In genomic region chr3:123028233-123028828, GRCh38 we compare ENCODE assay signal across 8 cellular contexts. TPM values are rescaled to one million over a fixed set of nuclear protein-coding genes. Genes with fewer than 3 reads are reported as not detected.
DNase-seq lines count a peak whose midpoint lies in the region; ATAC-seq, FAIRE-seq and TF ChIP-seq lines count a peak whose summit lies in the region.

No MANE protein-coding gene starts in this region.

- peak; percentile 35 for TF ChIP-seq CTCF in GM12864 (IDR thresholded peaks at IDR 0.05; ENCODE audit: low read depth, low read length, missing control alignments)
- TF ChIP-seq CTCF in HepG2 (CRISPR knock-in tag; IDR thresholded peaks at IDR 0.05): peak; percentile 62

- peaks cover 42% of the 10 kb centered on the region for H3K27me3 Mint-ChIP-seq in T-helper 1 cell treated with Interleukin-12 subunit alpha and Interleukin-12 subunit beta and Interleukin-4 antibody, amounts not matched to agents 30 μg/mL and 1 μg/mL, for 36 hours (ENCODE audit: low read depth)
- H3K27me3 Mint-ChIP-seq in stimulated activated naive B cell treated with anti-CD40 and anti-IgM and Interleukin-4, amounts not matched to agents 10 μg/mL and 1 μg/mL and 100 μg/mL, for 72 hours: peaks cover 52 to 55% of the 10 kb centered on the region in 2 donors

- POLR2A ChIA-PET in HepG2 (lab: Yijun Ruan, JAX): no interaction called here

- CTCF ChIA-PET in HepG2 (lab: Yijun Ruan, JAX; ENCODE audit: low intra/inter-chr PET ratio, low total read pairs): interaction anchor here (1.0 kb wide), 1 partner anchor 86 kb away, joined by 5 read pairs; no protein-coding TSS in a partner anchor

- in situ Hi-C loops in HepG2 (cut with HindIII; ENCODE audit: extremely low pct_ligation_motif_present, low pct_unique_long_range_greater_than_20kb): loop anchor here (5.0 to 25.0 kb wide), 2 partner anchors 81 to 266 kb away; no protein-coding TSS in a partner anchor

- peaks cover 33% of the 10 kb centered on the region for H3K4me1 ChIP-seq in HepG2 (ENCODE audit: insufficient read depth, low read length)

- no peak for TF ChIP-seq EP300 in HepG2 (IDR thresholded peaks at IDR 0.05; ENCODE audit: low read depth in 2 of 2, low read length in 2 of 2)
- no peak for TF ChIP-seq EP300 in HepG2 (CRISPR knock-in tag; IDR thresholded peaks at IDR 0.05; ENCODE audit: borderline replicate concordance)

- no TSS peak for BruUV-seq in HepG2 (replicated peaks; lab: Mats Ljungman, UMichigan)

- TF ChIP-seq POLR2A in HepG2 (IDR thresholded peaks at IDR 0.05; ENCODE audit: insufficient read depth in 1 of 2, low read depth in 2 of 2, low read length in 2 of 2): no peak

- TF ChIP-seq RAD21 in HepG2 (CRISPR knock-in tag; IDR thresholded peaks at IDR 0.05): peak; percentile 22; the same call in 1 of the 2 replicates

- no peak overlapping the region for H3K27ac ChIP-seq in HepG2 (ENCODE audit: extremely low read length, insufficient read depth, low read length)

- no peak overlapping the region for H3K27ac Mint-ChIP-seq in T-helper 1 cell treated with Interleukin-12 subunit alpha and Interleukin-12 subunit beta and Interleukin-4 antibody, amounts not matched to agents 30 μg/mL and 1 μg/mL, for 36 hours
- H3K27ac Mint-ChIP-seq in stimulated activated naive B cell treated with anti-CD40 and anti-IgM and Interleukin-4, amounts not matched to agents 10 μg/mL and 1 μg/mL and 100 μg/mL, for 72 hours: no peak overlapping the region

- DNase-seq in 8988T (peak; percentile 70), GM12864 (ENCODE audit: low read depth) (peak; percentile 7), NCI-H146 (lab: John Stamatoyannopoulos, UW) (peak; percentile 84), dermis blood vessel endothelial cell (peak; percentile 67), HepG2 (ENCODE audit: low spot score) (peak; percentile 13)
- no peak for DNase-seq in stimulated activated naive B cell treated with anti-CD40 and anti-IgM and Interleukin-4, amounts not matched to agents 10 μg/mL and 1 μg/mL and 100 μg/mL, for 72 hours

- intact Hi-C loops in HepG2 (cut with micrococcal nuclease; ENCODE audit: unreplicated experiment): loop anchor here (1.0 to 2.0 kb wide), 2 partner anchors 85 to 1482 kb away; no protein-coding TSS in a partner anchor

- ATAC-seq in HepG2: peak; percentile 39
- ATAC-seq in stimulated activated naive B cell treated with anti-CD40 and anti-IgM and Interleukin-4, amounts not matched to agents 10 μg/mL and 1 μg/mL and 100 μg/mL, for 72 hours (replicated peaks): peak; percentile 45 to 64
- ATAC-seq in HG03039 (IDR thresholded peaks at IDR 0.05; ENCODE audit: unreplicated experiment): no peak

- H4K20me1 ChIP-seq in HepG2 (ENCODE audit: insufficient read depth, low read length): no peaks in the 10 kb centered on the region

- peaks cover 10% of the 10 kb centered on the region for H3K4me1 Mint-ChIP-seq in T-helper 1 cell treated with Interleukin-12 subunit alpha and Interleukin-12 subunit beta and Interleukin-4 antibody, amounts not matched to agents 30 μg/mL and 1 μg/mL, for 36 hours (ENCODE audit: low read depth)
- peaks cover 16 to 26% of the 10 kb centered on the region in 2 donors for H3K4me1 Mint-ChIP-seq in stimulated activated naive B cell treated with anti-CD40 and anti-IgM and Interleukin-4, amounts not matched to agents 10 μg/mL and 1 μg/mL and 100 μg/mL, for 72 hours

- peak overlapping the region; percentile 66 for H3K4me3 Mint-ChIP-seq in T-helper 1 cell treated with Interleukin-12 subunit alpha and Interleukin-12 subunit beta and Interleukin-4 antibody, amounts not matched to agents 30 μg/mL and 1 μg/mL, for 36 hours
- peak overlapping the region; percentile 64 to 75 for H3K4me3 Mint-ChIP-seq in stimulated activated naive B cell treated with anti-CD40 and anti-IgM and Interleukin-4, amounts not matched to agents 10 μg/mL and 1 μg/mL and 100 μg/mL, for 72 hours

- no peaks in the 10 kb centered on the region for H3K9me3 Mint-ChIP-seq in T-helper 1 cell treated with Interleukin-12 subunit alpha and Interleukin-12 subunit beta and Interleukin-4 antibody, amounts not matched to agents 30 μg/mL and 1 μg/mL, for 36 hours
- H3K9me3 Mint-ChIP-seq in stimulated activated naive B cell treated with anti-CD40 and anti-IgM and Interleukin-4, amounts not matched to agents 10 μg/mL and 1 μg/mL and 100 μg/mL, for 72 hours: no peaks in the 10 kb centered on the region

- peaks cover 1% of the 10 kb centered on the region for H3K36me3 Mint-ChIP-seq in T-helper 1 cell treated with Interleukin-12 subunit alpha and Interleukin-12 subunit beta and Interleukin-4 antibody, amounts not matched to agents 30 μg/mL and 1 μg/mL, for 36 hours (ENCODE audit: low read depth)
- no peaks in the 10 kb centered on the region for H3K36me3 Mint-ChIP-seq in stimulated activated naive B cell treated with anti-CD40 and anti-IgM and Interleukin-4, amounts not matched to agents 10 μg/mL and 1 μg/mL and 100 μg/mL, for 72 hours

- H3K9me3 ChIP-seq in HepG2 (ENCODE audit: low read length): no peaks in the 10 kb centered on the region

- H2AFZ ChIP-seq in HepG2 (ENCODE audit: low read length): no peak overlapping the region

- H3K9ac ChIP-seq in HepG2 (ENCODE audit: insufficient read depth, low read depth, low read length): no peak overlapping the region

- H3K4me3 ChIP-seq in GM12864 (ENCODE audit: low read depth, low read length) (peak overlapping the region; percentile 42; the same call in 1 of the 2 replicates), HepG2 (replicated peaks in 1 of 3; ENCODE audit: insufficient read depth in 1 of 3, low read depth in 2 of 3, low read length in 3 of 3) (peak overlapping the region; percentile 54 to 69 (median 57))

- H3K4me2 ChIP-seq in HepG2 (ENCODE audit: low read depth, low read length): peak overlapping the region; percentile 93

- H3K79me2 ChIP-seq in HepG2 (ENCODE audit: insufficient read depth, low read length): no peaks in the 10 kb centered on the region

- peaks cover 13 to 62% of the 10 kb centered on the region in 2 experiments for H3K27me3 ChIP-seq in HepG2 (ENCODE audit: control insufficient read depth in 1 of 2, insufficient read depth in 2 of 2, low read length in 2 of 2)

- FAIRE-seq in HepG2 (lab: Jason Lieb, UNC): peak; percentile 78

- no peaks in the 10 kb centered on the region for H3K36me3 ChIP-seq in HepG2 (replicated peaks in 1 of 2; ENCODE audit: control insufficient read depth in 1 of 2, insufficient read depth in 2 of 2, low read length in 2 of 2)

- 10% methylated on average over 17 of the region's 21 CpGs for WGBS in HepG2 (ENCODE audit: low lambda C conversion rate)

TF ChIP-seq in HepG2, 621 proteins besides CTCF, POLR2A, EP300 and RAD21 (continues in another document):
- TF ChIP-seq JUNB (CRISPR knock-in tag; IDR thresholded peaks at IDR 0.05; ENCODE audit: borderline replicate concordance) (no peak), SMARCC2 (IDR thresholded peaks at IDR 0.05) (no peak)

RNA-seq across cellular contexts. Expression of gene SEMA5B, which starts 0.8 kb away (rescaled TPM):
- total RNA-seq in dermis blood vessel endothelial cell: 0.05 TPM in 1 of 2 replicates, not detected in the other
- not detected in 2 replicates for total RNA-seq in HepG2 (2016; rRNA removed; fragmentation: Illumina TruSeq; extraction: Trizol)
- not detected in 2 replicates for total RNA-seq in HepG2 (2016; cell fraction: cytosol; rRNA removed; fragmentation: Illumina TruSeq; extraction: Trizol; ENCODE audit: low read depth)
- not detected in 2 replicates for total RNA-seq in HepG2 (2016; cell fraction: insoluble cytoplasmic fraction; rRNA removed; fragmentation: Illumina TruSeq; extraction: Trizol)
- total RNA-seq in HepG2 (2016; cell fraction: membrane; rRNA removed; fragmentation: Illumina TruSeq; extraction: Trizol): not detected in 2 replicates
- total RNA-seq in HepG2 (2016; cell fraction: nucleus; rRNA removed; fragmentation: Illumina TruSeq; extraction: Trizol): not detected in 2 replicates
- 0.04 TPM in 1 of 2 replicates, not detected in the other for polyA plus RNA-seq in HepG2 (2011; rRNA removed)
- not detected in 2 replicates for polyA plus RNA-seq in HepG2 (2011; cell fraction: cytosol; rRNA removed)
- polyA plus RNA-seq in HepG2 (2011; cell fraction: nucleus; rRNA removed): 0.03 TPM in 2 replicates
- polyA plus RNA-seq in HepG2 (2012): not detected in 2 replicates
- polyA plus RNA-seq in HepG2 (2016; cell fraction: cytosol; fragmentation: Illumina TruSeq; extraction: Trizol; ENCODE audit: low read depth): not detected in 2 replicates
- polyA plus RNA-seq in HepG2 (2016; cell fraction: insoluble cytoplasmic fraction; fragmentation: Illumina TruSeq; extraction: Trizol; ENCODE audit: low read depth): not detected in 2 replicates
- polyA plus RNA-seq in HepG2 (2016; cell fraction: membrane; fragmentation: Illumina TruSeq; extraction: Trizol; ENCODE audit: low read depth): not detected in 2 replicates
- not detected in 2 replicates for polyA plus RNA-seq in HepG2 (2016; cell fraction: nucleus; fragmentation: Illumina TruSeq; extraction: Trizol; ENCODE audit: insufficient read depth, low read depth)
- polyA minus RNA-seq in HepG2 (2011; rRNA and poly(A)+ RNA removed; ENCODE audit: low replicate concordance): not detected in 2 replicates
- not detected in 2 replicates for polyA minus RNA-seq in HepG2 (2011; cell fraction: cytosol; rRNA and poly(A)+ RNA removed)
- not detected in 2 replicates for polyA minus RNA-seq in HepG2 (2011; cell fraction: nucleus; rRNA and poly(A)+ RNA removed)

RNA-seq across cellular contexts. Expression of gene PDIA5, which starts 38.5 kb away (rescaled TPM):
- total RNA-seq in dermis blood vessel endothelial cell (96.3 and 102 TPM in 2 replicates), HepG2 (2016; rRNA removed; fragmentation: Illumina TruSeq; extraction: Trizol) (19.5 and 51.3 TPM in 2 replicates)
- total RNA-seq in HepG2 (2016; cell fraction: cytosol; rRNA removed; fragmentation: Illumina TruSeq; extraction: Trizol; ENCODE audit: low read depth): 13.0 and 13.1 TPM in 2 replicates
- total RNA-seq in HepG2 (2016; cell fraction: insoluble cytoplasmic fraction; rRNA removed; fragmentation: Illumina TruSeq; extraction: Trizol): 19.8 and 48.1 TPM in 2 replicates
- total RNA-seq in HepG2 (2016; cell fraction: membrane; rRNA removed; fragmentation: Illumina TruSeq; extraction: Trizol): 12.9 and 15.5 TPM in 2 replicates
- total RNA-seq in HepG2 (2016; cell fraction: nucleus; rRNA removed; fragmentation: Illumina TruSeq; extraction: Trizol): 46.1 and 55.1 TPM in 2 replicates
- 65.3 and 74.3 TPM in 2 replicates for polyA plus RNA-seq in HepG2 (2011; rRNA removed)
- 68.0 and 77.8 TPM in 2 replicates for polyA plus RNA-seq in HepG2 (2011; cell fraction: cytosol; rRNA removed)
- polyA plus RNA-seq in HepG2 (2011; cell fraction: nucleus; rRNA removed): 56.4 and 59.5 TPM in 2 replicates
- polyA plus RNA-seq in HepG2 (2012): 60.1 and 65.8 TPM in 2 replicates
- 9.4 and 9.5 TPM in 2 replicates for polyA plus RNA-seq in HepG2 (2016; cell fraction: cytosol; fragmentation: Illumina TruSeq; extraction: Trizol; ENCODE audit: low read depth)
- polyA plus RNA-seq in HepG2 (2016; cell fraction: insoluble cytoplasmic fraction; fragmentation: Illumina TruSeq; extraction: Trizol; ENCODE audit: low read depth): 26.4 and 30.6 TPM in 2 replicates
- polyA plus RNA-seq in HepG2 (2016; cell fraction: membrane; fragmentation: Illumina TruSeq; extraction: Trizol; ENCODE audit: low read depth): 13.4 and 13.9 TPM in 2 replicates
- polyA plus RNA-seq in HepG2 (2016; cell fraction: nucleus; fragmentation: Illumina TruSeq; extraction: Trizol; ENCODE audit: insufficient read depth, low read depth): 125 and 129 TPM in 2 replicates
- polyA minus RNA-seq in HepG2 (2011; rRNA and poly(A)+ RNA removed; ENCODE audit: low replicate concordance): 15.2 and 37.2 TPM in 2 replicates
- 23.6 and 33.0 TPM in 2 replicates for polyA minus RNA-seq in HepG2 (2011; cell fraction: cytosol; rRNA and poly(A)+ RNA removed)
- polyA minus RNA-seq in HepG2 (2011; cell fraction: nucleus; rRNA and poly(A)+ RNA removed): 37.1 and 44.5 TPM in 2 replicates
